ENCODE assay signal across 20 cellular contexts in the genomic region with DNA sequence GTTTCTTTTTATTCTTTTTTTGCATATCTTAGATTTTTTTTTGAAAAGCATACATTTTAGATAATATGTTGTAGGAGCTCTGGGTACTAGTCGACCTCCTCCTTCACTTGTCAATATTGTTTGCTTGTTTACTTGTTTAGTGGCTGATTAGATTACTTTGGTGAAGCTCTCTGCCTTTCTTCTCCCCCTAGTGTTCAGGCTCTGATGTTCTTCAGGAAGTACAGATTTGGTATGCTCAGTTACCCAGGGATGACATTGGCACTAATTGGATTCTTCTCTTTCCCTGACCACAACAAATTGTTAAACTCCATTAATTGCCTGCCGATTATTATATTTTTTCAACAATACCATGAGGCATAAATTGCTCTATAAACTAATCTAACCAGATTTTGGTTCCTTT.
DNase-seq lines count a peak whose midpoint lies in the region; ATAC-seq and TF ChIP-seq lines count a peak whose summit lies in the region.
"Had no signal": no experiment of that assay in that cellular context is flagged by ENCODE, and none has a peak within 500 bp of the region (broad histone marks: within the 10 kb centered on the region; RNA-seq: fewer than 3 reads in every experiment).

No MANE protein-coding gene starts in this region.

- ATAC-seq in GM21737 (IDR thresholded peaks at IDR 0.05; ENCODE audit: unreplicated experiment) = no peak
- no peak for ATAC-seq in GM21360 (IDR thresholded peaks at IDR 0.05; ENCODE audit: unreplicated experiment)
- ATAC-seq: heart right ventricle, natural killer cell had no signal

- DNase-seq in ELR (ENCODE audit: low read depth) = peak; percentile 45
- DNase-seq in Jurkat, Clone E6-1 (ENCODE audit: low read depth, low spot score) = peak; percentile 8
- peak; percentile 21 for DNase-seq in iPS-NIHi11 (ENCODE audit: low spot score)
- no peak for DNase-seq in NCI-H2171 treated with DMSO at 0.1 percent for 48 hours (lab: John Stamatoyannopoulos, UW)
- DNase-seq in activated CD4-positive, alpha-beta T cell treated with anti-CD3 and anti-CD28 coated beads, Interleukin-2, amount 50 U/mL, for 48 hours = no peak
- DNase-seq: activated CD8-positive, alpha-beta memory T cell treated with anti-CD3 and anti-CD28 coated beads, Interleukin-2, amount 50 U/mL, for 4 hours; activated gamma-delta T cell; effector CD4-positive, alpha-beta T cell; GOT3; heart right ventricle; MV-4-11; natural killer cell; NCI-H524 treated with DMSO at 0.1 percent for 48 hours; small intestine; stimulated activated CD4-positive, alpha-beta T cell treated with anti-CD3 and anti-CD28 coated beads, Interleukin-4, amount 100 ng/mL, for 4 hours; T1000; uterus had no signal

- peak; percentile 53 for TF ChIP-seq CTCF in VCaP (conservative IDR thresholded peaks at IDR 0.05)

- no peak overlapping the region for H3K4me3 ChIP-seq in Jurkat, Clone E6-1 (ENCODE audit: low read length)
- H3K4me3 ChIP-seq: heart right ventricle, uterus had no signal

- H3K27ac ChIP-seq in VCaP = no peak overlapping the region
- H3K27ac ChIP-seq: heart right ventricle, uterus had no signal

Comparison
In these comparisons a context has a peak if more than half of its experiments do, and no peak if none do; other contexts are left out.
1. DNase-seq: peak in ELR (single experiment), Jurkat, Clone E6-1 (single experiment) and iPS-NIHi11 (single experiment); none in NCI-H2171 treated with DMSO at 0.1 percent for 48 hours (single experiment) and activated CD4-positive, alpha-beta T cell treated with anti-CD3 and anti-CD28 coated beads, Interleukin-2, amount 50 U/mL, for 48 hours (0 of 2).